In genomic region chr1:42766723-42767509, GRCh38 we compare ENCODE assay signal across 8 cellular contexts. TPM values are rescaled to one million over a fixed set of nuclear protein-coding genes. Genes with fewer than 3 reads are reported as not detected.
DNase-seq lines count a peak whose midpoint lies in the region; ATAC-seq and TF ChIP-seq lines count a peak whose summit lies in the region.

TSS of gene C1orf50 (plus strand) at chr1:42767249. CDS start at chr1:42767312, 63 bp downstream.
TSS of gene P3H1 (minus strand) at chr1:42767028. CDS start at chr1:42766971, 57 bp downstream.

- no peak for TF ChIP-seq EP300 in Ishikawa (IDR thresholded peaks at IDR 0.05; ENCODE audit: borderline replicate concordance)

- DNase-seq in DMS53 (lab: John Stamatoyannopoulos, UW) (peak; percentile 99), OCI-M2 (lab: John Stamatoyannopoulos, UW; ENCODE audit: unreplicated experiment) (peak; percentile 82), epithelial cell of proximal tubule (ENCODE audit: low read depth) (peak; percentile 77), mucosa of gallbladder (ENCODE audit: low spot score) (peak; percentile 100)
- peak; percentile 99 for DNase-seq in activated T-cell treated with anti-CD3 and anti-CD28 coated beads, Interleukin-2, amount 50 U/mL, for 1 hour
- peak; percentile 100 for DNase-seq in stimulated activated CD8-positive, alpha-beta memory T cell treated with anti-CD3 and anti-CD28 coated beads, Interleukin-4, amount 100 ng/mL, for 24 hours (ENCODE audit: low read depth)

- peak; percentile 85 for ATAC-seq in GM21619 (IDR thresholded peaks at IDR 0.05; ENCODE audit: unreplicated experiment)

- H3K4me3 ChIP-seq in epithelial cell of proximal tubule (ENCODE audit: low read depth, low read length): peak within 1 kb of the TSS; percentile 94

- TF ChIP-seq CTCF in epithelial cell of proximal tubule (conservative IDR thresholded peaks at IDR 0.05; ENCODE audit: low read depth, low read length): no peak

- no peak for TF ChIP-seq RAD21 in Ishikawa (IDR thresholded peaks at IDR 0.05; ENCODE audit: low read depth)

TF ChIP-seq in Ishikawa, 13 proteins besides CTCF, POLR2A, EP300 and RAD21:
- TF ChIP-seq USF1 (IDR thresholded peaks at IDR 0.05): no peak
- peak; percentile 81 for TF ChIP-seq TAF1 (IDR thresholded peaks at IDR 0.05; ENCODE audit: low read depth)
- no peak for TF ChIP-seq REST (IDR thresholded peaks at IDR 0.05; ENCODE audit: low read depth)
- no peak for TF ChIP-seq TEAD4 (IDR thresholded peaks at IDR 0.05)
- TF ChIP-seq EGR1 (IDR thresholded peaks at IDR 0.05): peak; percentile 65
- TF ChIP-seq CREB1 (IDR thresholded peaks at IDR 0.05; ENCODE audit: low read depth): no peak
- TF ChIP-seq NFIC (IDR thresholded peaks at IDR 0.05): no peak
- peak; percentile 33; the same call in 1 of the 2 replicates for TF ChIP-seq TCF12 (IDR thresholded peaks at IDR 0.05; ENCODE audit: low read depth)
- TF ChIP-seq ZBTB7A (IDR thresholded peaks at IDR 0.05; ENCODE audit: low read depth): no peak; the same call in 1 of the 2 replicates
- TF ChIP-seq MAX (IDR thresholded peaks at IDR 0.05): peak; percentile 21; the same call in 1 of the 2 replicates
- TF ChIP-seq YY1 (IDR thresholded peaks at IDR 0.05; ENCODE audit: low read depth): peak; percentile 76
- TF ChIP-seq CEBPB (IDR thresholded peaks at IDR 0.05): no peak
- TF ChIP-seq FOXM1 (IDR thresholded peaks at IDR 0.05; ENCODE audit: borderline replicate concordance, low read depth): no peak

RNA-seq across cellular contexts. Expression of gene C1orf50, which starts in this region (rescaled TPM):
- total RNA-seq in epithelial cell of proximal tubule (6.1 and 7.8 TPM in 2 replicates), mucosa of gallbladder (6.7 TPM)

RNA-seq across cellular contexts. Expression of gene P3H1, which starts in this region (rescaled TPM):
- 44.4 and 51.9 TPM in 2 replicates for total RNA-seq in epithelial cell of proximal tubule
- total RNA-seq in mucosa of gallbladder: 41.9 TPM

Comparison
In these comparisons a context has a peak if more than half of its experiments do, and no peak if none do; other contexts are left out.
1. Peak in every context shown above with its lines: DNase-seq, ATAC-seq and H3K4me3 ChIP-seq.